1 cellular context compared by ENCODE assay signal in genomic region chr10:63504145-63504881, GRCh38.
TF ChIP-seq lines count a peak whose summit lies in the region.

No MANE protein-coding gene starts in this region.

TF ChIP-seq in A549, 52 proteins besides CTCF, POLR2A, EP300 and RAD21 (continued from another document):
- TF ChIP-seq BCL3 (IDR thresholded peaks at IDR 0.05) = no peak
- TF ChIP-seq ESRRA (IDR thresholded peaks at IDR 0.05; ENCODE audit: borderline replicate concordance, low read length) = no peak
- TF ChIP-seq RCOR1 (IDR thresholded peaks at IDR 0.05; ENCODE audit: low read depth, low read length) = no peak
